Comparison of ENCODE assay signal across 13 cellular contexts in the genomic region with DNA sequence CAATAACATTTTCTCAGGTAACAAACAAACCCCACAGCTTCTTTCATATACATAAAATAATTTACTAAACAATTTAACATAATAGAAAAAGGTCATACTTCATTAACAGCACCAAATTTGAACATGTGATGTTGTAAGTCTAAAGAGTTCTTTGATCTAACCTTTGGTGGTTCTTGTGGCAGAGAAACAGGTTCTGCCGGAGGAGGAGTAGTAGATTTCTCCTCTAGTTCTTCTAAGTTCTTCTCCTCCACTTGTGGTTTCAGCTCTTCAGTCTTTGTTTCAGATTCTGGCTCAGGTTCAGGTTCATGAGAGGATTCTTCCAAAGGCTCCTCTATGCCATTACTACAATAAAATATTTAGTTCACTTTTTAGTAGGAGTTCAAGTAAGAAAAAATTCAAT. TPM values are rescaled to one million over a fixed set of nuclear protein-coding genes. Genes with fewer than 3 reads are reported as not detected.
DNase-seq lines count a peak whose midpoint lies in the region; ATAC-seq lines count a peak whose summit lies in the region.
"Had no signal": no experiment of that assay in that cellular context is flagged by ENCODE, and none has a peak within 500 bp of the region (broad histone marks: within the 10 kb centered on the region; RNA-seq: fewer than 3 reads in every experiment).

No MANE protein-coding gene starts in this region.

- ATAC-seq in T-cell (replicated peaks in 1 of 4), result peak; percentile 38 to 72 (median 58)
- peak; percentile 39 for ATAC-seq in central memory CD8-positive, alpha-beta T cell (replicated peaks; ENCODE audit: extremely low read depth, poor library complexity, severe bottlenecking)
- ATAC-seq in stimulated activated naive CD8-positive, alpha-beta T cell treated with anti-CD3 and anti-CD28 coated beads, Interleukin-15, Interleukin-2, amounts not matched to agents 100 U/mL and 50 U/mL, for 24 hours, result peak; percentile 51
- ATAC-seq in HG03039 (IDR thresholded peaks at IDR 0.05; ENCODE audit: unreplicated experiment), result no peak
- no peak for ATAC-seq in HG03439 (IDR thresholded peaks at IDR 0.05; ENCODE audit: unreplicated experiment)
- no peak for ATAC-seq in HG02798 (IDR thresholded peaks at IDR 0.05; ENCODE audit: poor library complexity, unreplicated experiment)
- ATAC-seq: Right ventricle myocardium inferior had no signal

- peaks cover 74% of the 10 kb centered on the region for H3K4me1 Mint-ChIP-seq in activated naive CD4-positive, alpha-beta T cell treated with anti-CD3 and anti-CD28 coated beads, Interleukin-2, amount 10 ng/mL, durations not matched to agents 7 days and 5 days
- peaks cover 60 to 73% (median 60%) of the 10 kb centered on the region in 3 donors for H3K4me1 Mint-ChIP-seq in T-cell
- H3K4me1 Mint-ChIP-seq in central memory CD8-positive, alpha-beta T cell, result peaks cover 37% of the 10 kb centered on the region

- H3K27ac Mint-ChIP-seq in activated naive CD4-positive, alpha-beta T cell treated with anti-CD3 and anti-CD28 coated beads, Interleukin-2, amount 10 ng/mL, durations not matched to agents 7 days and 5 days, result peak overlapping the region; percentile 98
- H3K27ac Mint-ChIP-seq in T-cell, result peak overlapping the region; percentile 73 to 81
- peak overlapping the region; percentile 73 for H3K27ac Mint-ChIP-seq in central memory CD8-positive, alpha-beta T cell (ENCODE audit: low read depth)

- POLR2A ChIA-PET in T-cell (lab: Charles Lee), result interaction anchor here (0.6 to 2.5 kb wide), 12 partner anchors 8 to 69 kb away, joined by 3 to 13 read pairs (median 6); a partner anchor contains a TSS

- no peaks in the 10 kb centered on the region for H3K9me3 Mint-ChIP-seq in activated naive CD4-positive, alpha-beta T cell treated with anti-CD3 and anti-CD28 coated beads, Interleukin-2, amount 10 ng/mL, durations not matched to agents 7 days and 5 days
- H3K9me3 Mint-ChIP-seq in T-cell, result no peaks in the 10 kb centered on the region
- H3K9me3 Mint-ChIP-seq in central memory CD8-positive, alpha-beta T cell, result no peaks in the 10 kb centered on the region

- peak; percentile 37 for DNase-seq in activated naive CD4-positive, alpha-beta T cell treated with anti-CD3 and anti-CD28 coated beads, Interleukin-2, amount 10 ng/mL, durations not matched to agents 7 days and 5 days
- no peak for DNase-seq in activated naive CD4-positive, alpha-beta T cell treated with anti-CD3 and anti-CD28 coated beads, Interleukin-2, amount 50 U/mL, for 16 hours
- peak in 5 of 34 experiments; percentile 15 to 29 (median 21) for DNase-seq in T-cell
- no peak for DNase-seq in central memory CD8-positive, alpha-beta T cell (ENCODE audit: low spot score in 2 of 2)
- DNase-seq in stimulated activated naive CD8-positive, alpha-beta T cell treated with anti-CD3 and anti-CD28 coated beads, Interleukin-15, Interleukin-2, amounts not matched to agents 100 U/mL and 50 U/mL, for 24 hours, result no peak
- DNase-seq: esophagus squamous epithelium, head of caudate nucleus, NCI-H1417 treated with DMSO at 0.1 percent for 48 hours, NCI-H2227 treated with DMSO at 0.1 percent for 48 hours had no signal

- peak overlapping the region; percentile 55 for H3K4me3 Mint-ChIP-seq in activated naive CD4-positive, alpha-beta T cell treated with anti-CD3 and anti-CD28 coated beads, Interleukin-2, amount 10 ng/mL, durations not matched to agents 7 days and 5 days
- H3K4me3 Mint-ChIP-seq in T-cell, result peak overlapping the region in 2 of 3 donors; percentile 2 to 8
- H3K4me3 Mint-ChIP-seq in central memory CD8-positive, alpha-beta T cell, result no peak overlapping the region

- CTCF ChIA-PET in activated naive CD4-positive, alpha-beta T cell treated with anti-CD3 and anti-CD28 coated beads, Interleukin-2, amount 10 ng/mL, durations not matched to agents 7 days and 5 days (lab: Charles Lee), result interaction anchor here (1.0 to 2.9 kb wide), 8 partner anchors 10 to 72 kb away, joined by 3 to 16 read pairs (median 3); a partner anchor contains a TSS
- CTCF ChIA-PET in T-cell (lab: Charles Lee), result interaction anchor here (0.6 to 4.2 kb wide), 10 partner anchors 8 to 265 kb away, joined by 3 to 26 read pairs (median 6); a partner anchor contains a TSS

- no peaks in the 10 kb centered on the region for H3K27me3 Mint-ChIP-seq in activated naive CD4-positive, alpha-beta T cell treated with anti-CD3 and anti-CD28 coated beads, Interleukin-2, amount 10 ng/mL, durations not matched to agents 7 days and 5 days
- no peaks in the 10 kb centered on the region for H3K27me3 Mint-ChIP-seq in T-cell
- H3K27me3 Mint-ChIP-seq in central memory CD8-positive, alpha-beta T cell, result no peaks in the 10 kb centered on the region

- H3K36me3 Mint-ChIP-seq in activated naive CD4-positive, alpha-beta T cell treated with anti-CD3 and anti-CD28 coated beads, Interleukin-2, amount 10 ng/mL, durations not matched to agents 7 days and 5 days, result peaks cover 62% of the 10 kb centered on the region
- peaks cover 45% of the 10 kb centered on the region for H3K36me3 Mint-ChIP-seq in T-cell
- H3K36me3 Mint-ChIP-seq in central memory CD8-positive, alpha-beta T cell (ENCODE audit: insufficient read depth), result peaks cover 75% of the 10 kb centered on the region

RNA-seq across cellular contexts. Expression of a gene that starts 18.3 kb away (rescaled TPM):
- total RNA-seq in T-cell, result 100 to 1,000 TPM; 135 to 316 (median 141) TPM

RNA-seq across cellular contexts. Expression of a gene that starts 24.6 kb away (rescaled TPM):
- 1 to 10 TPM in 1 of 5 donors, under 1 TPM in 4; 0.26 to 1.9 (median 0.79) TPM for total RNA-seq in T-cell

Comparison
In these comparisons a context has a peak if more than half of its experiments do, and no peak if none do; other contexts are left out.
1. ATAC-seq: peak in T-cell (4 of 4), central memory CD8-positive, alpha-beta T cell (single experiment) and stimulated activated naive CD8-positive, alpha-beta T cell treated with anti-CD3 and anti-CD28 coated beads, Interleukin-15, Interleukin-2, amounts not matched to agents 100 U/mL and 50 U/mL, for 24 hours (single experiment); none in HG03039 (single experiment), HG03439 (single experiment) and HG02798 (single experiment).
2. Peak in every context shown above with its lines, with median percentiles within 50 percentile points of each other: H3K27ac Mint-ChIP-seq.